In the genomic region with DNA sequence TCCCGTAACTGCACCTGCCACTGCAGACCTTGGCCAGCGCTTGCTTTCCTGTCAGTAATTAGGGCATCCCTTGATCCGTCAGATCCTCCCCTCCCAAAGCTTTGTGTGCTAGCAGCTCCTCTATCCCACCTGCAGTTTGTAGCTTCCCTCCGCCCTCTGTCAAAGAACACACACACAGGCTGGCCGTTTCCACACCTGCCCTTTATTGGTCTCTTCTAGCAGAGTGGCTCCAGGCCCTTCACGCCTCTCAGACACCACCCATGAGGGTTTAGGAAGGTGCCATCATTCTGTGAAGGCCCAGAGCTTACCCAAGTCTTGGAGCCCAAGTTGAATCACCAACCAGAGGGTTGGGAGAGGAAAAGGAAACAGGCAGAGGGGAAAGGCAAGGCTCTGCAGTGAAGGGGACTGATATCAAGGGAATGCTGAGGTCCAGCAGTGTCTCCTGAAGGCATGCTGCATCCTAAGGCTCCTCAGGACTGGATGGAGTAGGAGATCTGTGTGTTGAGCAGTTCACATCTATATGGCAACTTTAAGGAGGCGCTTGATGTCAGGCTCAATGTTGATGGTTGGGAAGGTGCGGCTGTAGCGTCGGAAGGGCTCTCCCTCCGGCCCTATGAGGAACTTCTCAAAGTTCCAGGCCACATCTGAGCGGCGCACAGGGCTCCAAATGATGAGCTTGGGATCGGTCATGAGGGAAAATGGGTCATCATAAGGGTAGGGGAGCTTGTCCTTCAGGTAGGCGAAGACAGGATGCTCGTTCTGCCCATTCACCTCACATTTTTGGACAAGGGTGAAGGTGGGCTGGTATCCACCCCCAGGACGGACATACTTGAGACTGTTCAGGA, we compare ENCODE assay signal across 12 cellular contexts. TPM values are rescaled to one million over a fixed set of nuclear protein-coding genes. Genes with fewer than 3 reads are reported as not detected.
DNase-seq lines count a peak whose midpoint lies in the region; ATAC-seq and TF ChIP-seq lines count a peak whose summit lies in the region.
"Had no signal": no experiment of that assay in that cellular context is flagged by ENCODE, and none has a peak within 500 bp of the region (broad histone marks: within the 10 kb centered on the region; RNA-seq: fewer than 3 reads in every experiment).

No MANE protein-coding gene starts in this region.

- no peaks in the 10 kb centered on the region for H3K9me3 ChIP-seq in liver (ENCODE audit: control insufficient read depth in 4 of 4, low read length in 3 of 4)
- H3K9me3 ChIP-seq: tibial artery had no signal

- peaks cover under 1 to 6% (median 4%) of the 10 kb centered on the region in 4 donors for H3K36me3 ChIP-seq in liver (ENCODE audit: control insufficient read depth in 4 of 4, insufficient read depth in 3 of 4, low read depth in 1 of 4, low read length in 3 of 4)

- H3K4me3 Mint-ChIP-seq in activated T-helper 1 cell treated with anti-CD3 and anti-CD28 coated beads, Interleukin-12 subunit alpha, Interleukin-12 subunit beta, Interleukin-2, Interleukin-4 antibody, amounts not matched to agents 30 ng/mL and 10 ng/mL and 1 ng/mL, durations not matched to agents 14 hours and 24 hours and 36 hours: no peak overlapping the region

- intact Hi-C loops in activated T-helper 1 cell treated with anti-CD3 and anti-CD28 coated beads, Interleukin-12 subunit alpha, Interleukin-12 subunit beta, Interleukin-2, Interleukin-4 antibody, amounts not matched to agents 30 ng/mL and 10 ng/mL and 1 ng/mL, durations not matched to agents 14 hours and 24 hours and 36 hours (cut with micrococcal nuclease): no loop called here

- TF ChIP-seq POLR2A in GM18505 (IDR thresholded peaks at IDR 0.05; ENCODE audit: borderline replicate concordance, extremely low read depth, insufficient read depth, insufficient read length): no peak

- no peak overlapping the region for H3K27ac Mint-ChIP-seq in activated T-helper 1 cell treated with anti-CD3 and anti-CD28 coated beads, Interleukin-12 subunit alpha, Interleukin-12 subunit beta, Interleukin-2, Interleukin-4 antibody, amounts not matched to agents 30 ng/mL and 10 ng/mL and 1 ng/mL, durations not matched to agents 14 hours and 24 hours and 36 hours

- H3K9me3 Mint-ChIP-seq in activated T-helper 1 cell treated with anti-CD3 and anti-CD28 coated beads, Interleukin-12 subunit alpha, Interleukin-12 subunit beta, Interleukin-2, Interleukin-4 antibody, amounts not matched to agents 30 ng/mL and 10 ng/mL and 1 ng/mL, durations not matched to agents 14 hours and 24 hours and 36 hours: no peaks in the 10 kb centered on the region

- H3K9ac ChIP-seq in liver (ENCODE audit: low read depth in 1 of 2, low read length in 2 of 2): no peak overlapping the region

- H3K4me1 ChIP-seq in liver (ENCODE audit: control insufficient read depth in 4 of 4, insufficient read depth in 4 of 4, low read length in 3 of 4): peaks cover 14 to 68% (median 49%) of the 10 kb centered on the region in 4 donors

- peak overlapping the region in 1 of 3 donors; percentile 7 for H3K4me3 ChIP-seq in liver (ENCODE audit: low read depth in 1 of 3, low read length in 3 of 3)
- H3K4me3 ChIP-seq: tibial artery had no signal

- H3K27ac ChIP-seq in liver (ENCODE audit: low read depth in 1 of 2, low read length in 2 of 2): peak overlapping the region; percentile 17 to 71
- H3K27ac ChIP-seq: tibial artery had no signal

- no peaks in the 10 kb centered on the region for H3K27me3 Mint-ChIP-seq in activated T-helper 1 cell treated with anti-CD3 and anti-CD28 coated beads, Interleukin-12 subunit alpha, Interleukin-12 subunit beta, Interleukin-2, Interleukin-4 antibody, amounts not matched to agents 30 ng/mL and 10 ng/mL and 1 ng/mL, durations not matched to agents 14 hours and 24 hours and 36 hours (ENCODE audit: insufficient read depth)

- no peak for TF ChIP-seq RAD21 in liver (IDR thresholded peaks at IDR 0.05)

- in situ Hi-C loops in G401 (cut with HindIII; ENCODE audit: low sequenced_read_pairs): no loop called here

- DNase-seq in G401 (ENCODE audit: low spot score) (peak; percentile 75), NCI-H345 (lab: John Stamatoyannopoulos, UW) (peak; percentile 76), GM10266 (ENCODE audit: extremely low spot score) (no peak)
- DNase-seq in activated T-helper 1 cell treated with anti-CD3 and anti-CD28 coated beads, Interleukin-12 subunit alpha, Interleukin-12 subunit beta, Interleukin-2, Interleukin-4 antibody, amounts not matched to agents 30 ng/mL and 10 ng/mL and 1 ng/mL, durations not matched to agents 14 hours and 24 hours and 36 hours (ENCODE audit: low spot score): no peak
- DNase-seq: nucleus accumbens; stimulated activated CD4-positive, alpha-beta T cell treated with anti-CD3 and anti-CD28 coated beads, Interleukin-4, amount 100 ng/mL, for 1 hour; tibial artery had no signal

- H3K4me1 Mint-ChIP-seq in activated T-helper 1 cell treated with anti-CD3 and anti-CD28 coated beads, Interleukin-12 subunit alpha, Interleukin-12 subunit beta, Interleukin-2, Interleukin-4 antibody, amounts not matched to agents 30 ng/mL and 10 ng/mL and 1 ng/mL, durations not matched to agents 14 hours and 24 hours and 36 hours (ENCODE audit: low read depth): peaks cover 63% of the 10 kb centered on the region

- no peaks in the 10 kb centered on the region for H3K27me3 ChIP-seq in liver (ENCODE audit: control insufficient read depth in 4 of 4, insufficient read depth in 4 of 4, low read length in 3 of 4)
- H3K27me3 ChIP-seq: tibial artery had no signal

- 80% methylated on average over 17 of the region's 17 CpGs for WGBS in liver

- no peak for ATAC-seq in GM18505 (IDR thresholded peaks at IDR 0.05; ENCODE audit: unreplicated experiment)

- TF ChIP-seq CTCF in liver (IDR thresholded peaks at IDR 0.05; ENCODE audit: low read depth, low read length, missing input control): no peak
- no peak for TF ChIP-seq CTCF in GM10266 (IDR thresholded peaks at IDR 0.05; ENCODE audit: control insufficient read depth, insufficient read depth, low read depth, missing control alignments)

- peaks cover 27% of the 10 kb centered on the region for H3K36me3 Mint-ChIP-seq in activated T-helper 1 cell treated with anti-CD3 and anti-CD28 coated beads, Interleukin-12 subunit alpha, Interleukin-12 subunit beta, Interleukin-2, Interleukin-4 antibody, amounts not matched to agents 30 ng/mL and 10 ng/mL and 1 ng/mL, durations not matched to agents 14 hours and 24 hours and 36 hours (ENCODE audit: low read depth)

TF ChIP-seq in liver, 16 proteins besides CTCF, POLR2A, EP300 and RAD21:
- TF ChIP-seq EGR1 (IDR thresholded peaks at IDR 0.05; ENCODE audit: low read depth in 2 of 2): no peak
- TF ChIP-seq MAX (IDR thresholded peaks at IDR 0.05): no peak

RNA-seq across cellular contexts. Expression of gene GPX2, which starts 3.4 kb away (rescaled TPM):
- total RNA-seq in G401 (2014; rRNA removed; shearing (Covaris generic)): not detected in 2 replicates
- total RNA-seq in liver: 10 to 100 TPM in 1 of 2 donors, 1 to 10 TPM in 1; 6.9 to 38.6 TPM
- 1,000 to 10,000 TPM in 1 of 2 donors, 100 to 1,000 TPM in 1; 611 to 1,067 TPM for polyA plus RNA-seq in liver
- total RNA-seq in activated T-helper 1 cell treated with anti-CD3 and anti-CD28 coated beads, Interleukin-12 subunit alpha, Interleukin-12 subunit beta, Interleukin-2, Interleukin-4 antibody, amounts not matched to agents 30 ng/mL and 10 ng/mL and 1 ng/mL, durations not matched to agents 14 hours and 24 hours and 36 hours: not detected in 2 replicates
- total RNA-seq: endothelial cell of umbilical vein, LHCN-M2, OCI-LY7 had no signal
- polyA plus RNA-seq: endothelial cell of umbilical vein had no signal

RNA-seq across cellular contexts. Expression of gene CHURC1, which starts 24.9 kb away (rescaled TPM):
- total RNA-seq in G401 (2014; rRNA removed; shearing (Covaris generic)): 51.0 and 64.1 TPM in 2 replicates
- 10 to 100 TPM; 18.8 to 48.2 TPM for total RNA-seq in liver
- 100 to 1,000 TPM in 1 of 2 donors, 10 to 100 TPM in 1; 21.0 to 174 TPM for polyA plus RNA-seq in liver
- total RNA-seq in activated T-helper 1 cell treated with anti-CD3 and anti-CD28 coated beads, Interleukin-12 subunit alpha, Interleukin-12 subunit beta, Interleukin-2, Interleukin-4 antibody, amounts not matched to agents 30 ng/mL and 10 ng/mL and 1 ng/mL, durations not matched to agents 14 hours and 24 hours and 36 hours: 50.7 and 51.3 TPM in 2 replicates

RNA-seq across cellular contexts. Expression of gene RAB15, which starts 32.9 kb away (rescaled TPM):
- total RNA-seq in G401 (2014; rRNA removed; shearing (Covaris generic)): 15.8 and 26.2 TPM in 2 replicates
- 10 to 100 TPM in 1 of 2 donors, 1 to 10 TPM in 1; 5.7 to 18.0 TPM for total RNA-seq in liver
- 10 to 100 TPM in 1 of 2 donors, 1 to 10 TPM in 1; 5.5 to 16.5 TPM for polyA plus RNA-seq in liver
- 5.7 and 6.0 TPM in 2 replicates for total RNA-seq in activated T-helper 1 cell treated with anti-CD3 and anti-CD28 coated beads, Interleukin-12 subunit alpha, Interleukin-12 subunit beta, Interleukin-2, Interleukin-4 antibody, amounts not matched to agents 30 ng/mL and 10 ng/mL and 1 ng/mL, durations not matched to agents 14 hours and 24 hours and 36 hours

RNA-seq across cellular contexts. Expression of gene FNTB, which starts 47.5 kb away (rescaled TPM):
- total RNA-seq in G401 (2014; rRNA removed; shearing (Covaris generic)): 8.0 and 8.7 TPM in 2 replicates
- total RNA-seq in liver: 10 to 100 TPM; 10.2 to 17.2 TPM
- polyA plus RNA-seq in liver: 1 to 10 TPM; 6.3 to 7.8 TPM
- 14.3 and 17.8 TPM in 2 replicates for total RNA-seq in activated T-helper 1 cell treated with anti-CD3 and anti-CD28 coated beads, Interleukin-12 subunit alpha, Interleukin-12 subunit beta, Interleukin-2, Interleukin-4 antibody, amounts not matched to agents 30 ng/mL and 10 ng/mL and 1 ng/mL, durations not matched to agents 14 hours and 24 hours and 36 hours

RNA-seq across cellular contexts. Expression of gene SPTB, which starts 59.5 kb away (rescaled TPM):
- total RNA-seq in G401 (2014; rRNA removed; shearing (Covaris generic)): not detected in 2 replicates
- total RNA-seq in liver: 100 to 1,000 TPM in 1 of 2 donors, under 1 TPM in 1; 0.33 to 332 TPM
- polyA plus RNA-seq in liver: under 1 TPM; 0.12 to 0.18 TPM
- not detected in 2 replicates for total RNA-seq in activated T-helper 1 cell treated with anti-CD3 and anti-CD28 coated beads, Interleukin-12 subunit alpha, Interleukin-12 subunit beta, Interleukin-2, Interleukin-4 antibody, amounts not matched to agents 30 ng/mL and 10 ng/mL and 1 ng/mL, durations not matched to agents 14 hours and 24 hours and 36 hours
- total RNA-seq: LHCN-M2, OCI-LY7 had no signal

Comparison
In these comparisons a context has a peak if more than half of its experiments do, and no peak if none do; other contexts are left out.
1. DNase-seq: peak in G401 (single experiment) and NCI-H345 (single experiment); none in GM10266 (single experiment) and activated T-helper 1 cell treated with anti-CD3 and anti-CD28 coated beads, Interleukin-12 subunit alpha, Interleukin-12 subunit beta, Interleukin-2, Interleukin-4 antibody, amounts not matched to agents 30 ng/mL and 10 ng/mL and 1 ng/mL, durations not matched to agents 14 hours and 24 hours and 36 hours (single experiment).